Comparison of ENCODE assay signal across 15 cellular contexts in genomic region chr16:68230176-68230571, GRCh38. TPM values are rescaled to one million over a fixed set of nuclear protein-coding genes. Genes with fewer than 3 reads are reported as not detected.
DNase-seq lines count a peak whose midpoint lies in the region; ATAC-seq, FAIRE-seq and TF ChIP-seq lines count a peak whose summit lies in the region.
"Had no signal": no experiment of that assay in that cellular context is flagged by ENCODE, and none has a peak within 500 bp of the region (broad histone marks: within the 10 kb centered on the region; RNA-seq: fewer than 3 reads in every experiment).

No MANE protein-coding gene starts in this region.

- H3K9me3 Mint-ChIP-seq in activated T-cell treated with anti-CD3 and anti-CD28 coated beads, Interleukin-2, amount 50 U/mL, for 24 hours: no peaks in the 10 kb centered on the region
- H3K9me3 Mint-ChIP-seq in activated T-cell treated with anti-CD3 and anti-CD28 coated beads, Interleukin-2, amount 50 U/mL, for 4 hours: no peaks in the 10 kb centered on the region
- H3K9me3 Mint-ChIP-seq: H9 had no signal

- TF ChIP-seq CTCF in VCaP (conservative IDR thresholded peaks at IDR 0.05) (no peak), kidney (IDR thresholded peaks at IDR 0.05; ENCODE audit: borderline replicate concordance, extremely low read depth, insufficient read depth) (no peak), upper lobe of right lung (IDR thresholded peaks at IDR 0.05) (no peak)

- DNase-seq in activated T-cell treated with anti-CD3 and anti-CD28 coated beads, Interleukin-2, amount 50 U/mL, for 24 hours: peak; percentile 33
- DNase-seq in activated T-cell treated with anti-CD3 and anti-CD28 coated beads, Interleukin-2, amount 50 U/mL, for 4 hours: no peak
- DNase-seq in kidney: peak; percentile 39
- peak; percentile 39 for DNase-seq in upper lobe of right lung
- DNase-seq in T-helper 1 cell: no peak
- DNase-seq in substantia nigra (lab: John Stamatoyannopoulos, UW): no peak
- DNase-seq: H9, NCI-H1105, NCI-H2081 treated with DMSO at 0.1 percent for 48 hours, NCI-H82 had no signal

- H3K27me3 Mint-ChIP-seq in activated T-cell treated with anti-CD3 and anti-CD28 coated beads, Interleukin-2, amount 50 U/mL, for 24 hours: no peaks in the 10 kb centered on the region
- H3K27me3 Mint-ChIP-seq in activated T-cell treated with anti-CD3 and anti-CD28 coated beads, Interleukin-2, amount 50 U/mL, for 4 hours (ENCODE audit: low read depth): no peaks in the 10 kb centered on the region
- H3K27me3 Mint-ChIP-seq: B cell had no signal

- H3K9me3 ChIP-seq in kidney (ENCODE audit: control insufficient read depth in 1 of 2, low read length in 2 of 2) (no peaks in the 10 kb centered on the region), upper lobe of right lung (no peaks in the 10 kb centered on the region)

- H3K27ac ChIP-seq in VCaP: peak overlapping the region; percentile 41; the same call in 1 of the 2 replicates
- no peak overlapping the region for H3K27ac ChIP-seq in kidney (ENCODE audit: low read depth in 2 of 2, low read length in 2 of 2)
- no peak overlapping the region for H3K27ac ChIP-seq in upper lobe of right lung
- no peak overlapping the region for H3K27ac ChIP-seq in substantia nigra (ENCODE audit: low read depth, low read length, poor library complexity, severe bottlenecking)
- H3K27ac ChIP-seq: KMS-11 had no signal

- H3K36me3 ChIP-seq in kidney (ENCODE audit: control insufficient read depth in 1 of 2, insufficient read depth in 2 of 2, low read length in 2 of 2) (peaks cover 19 to 31% of the 10 kb centered on the region in 2 donors), upper lobe of right lung (peaks cover 48% of the 10 kb centered on the region)

- H3K36me3 Mint-ChIP-seq in activated T-cell treated with anti-CD3 and anti-CD28 coated beads, Interleukin-2, amount 50 U/mL, for 24 hours (ENCODE audit: low read depth): peaks cover 55% of the 10 kb centered on the region
- peaks cover 2% of the 10 kb centered on the region for H3K36me3 Mint-ChIP-seq in activated T-cell treated with anti-CD3 and anti-CD28 coated beads, Interleukin-2, amount 50 U/mL, for 4 hours (ENCODE audit: insufficient read depth)

- H3K9ac ChIP-seq in kidney (ENCODE audit: low read length in 2 of 2): no peak overlapping the region
- H3K9ac ChIP-seq: KMS-11 had no signal

- peaks cover 19 to 23% of the 10 kb centered on the region in 2 donors for H3K4me1 ChIP-seq in kidney (ENCODE audit: control insufficient read depth in 1 of 2, insufficient read depth in 1 of 2, low read depth in 1 of 2, low read length in 2 of 2)
- H3K4me1 ChIP-seq in upper lobe of right lung: peaks cover 25% of the 10 kb centered on the region

- FAIRE-seq in kidney (lab: Jason Lieb, UNC): no peak
- FAIRE-seq: A204.1 had no signal

- H3K4me3 ChIP-seq in kidney (ENCODE audit: low read length in 2 of 2) (no peak overlapping the region), upper lobe of right lung (no peak overlapping the region)

- no peak for ATAC-seq in activated T-cell treated with anti-CD3 and anti-CD28 coated beads, Interleukin-2, amount 50 U/mL, for 4 hours
- ATAC-seq in upper lobe of right lung (no peak), HG02870 (IDR thresholded peaks at IDR 0.05; ENCODE audit: unreplicated experiment) (no peak)

- peak overlapping the region; percentile 16 for H3K27ac Mint-ChIP-seq in activated T-cell treated with anti-CD3 and anti-CD28 coated beads, Interleukin-2, amount 50 U/mL, for 24 hours
- H3K27ac Mint-ChIP-seq: H9 had no signal

- H3K4me3 Mint-ChIP-seq in activated T-cell treated with anti-CD3 and anti-CD28 coated beads, Interleukin-2, amount 50 U/mL, for 24 hours: no peak overlapping the region
- H3K4me3 Mint-ChIP-seq in activated T-cell treated with anti-CD3 and anti-CD28 coated beads, Interleukin-2, amount 50 U/mL, for 4 hours: no peak overlapping the region
- H3K4me3 Mint-ChIP-seq: B cell, H9 had no signal

- intact Hi-C loops in kidney (cut with DNase I): no loop called here
- intact Hi-C loops in upper lobe of right lung (cut with DNase I): loop anchor here (10.0 kb wide), 1 partner anchor 145 kb away; the partner anchor contains the start of gene NFATC3

- H3K4me1 Mint-ChIP-seq in activated T-cell treated with anti-CD3 and anti-CD28 coated beads, Interleukin-2, amount 50 U/mL, for 24 hours (ENCODE audit: low read depth): peaks cover 48% of the 10 kb centered on the region
- H3K4me1 Mint-ChIP-seq in activated T-cell treated with anti-CD3 and anti-CD28 coated beads, Interleukin-2, amount 50 U/mL, for 4 hours (ENCODE audit: low read depth): peaks cover 41% of the 10 kb centered on the region

- no peaks in the 10 kb centered on the region for H3K27me3 ChIP-seq in upper lobe of right lung

RNA-seq across cellular contexts. Expression of gene ESRP2, which starts 5.8 kb away (rescaled TPM):
- total RNA-seq in activated T-cell treated with anti-CD3 and anti-CD28 coated beads, Interleukin-2, amount 50 U/mL, for 4 hours: 1 to 10 TPM in 1 of 3 donors, under 1 TPM in 2; 0.53 to 1.3 (median 0.68) TPM
- total RNA-seq in kidney: 32.9 TPM
- 19.1 TPM for polyA plus RNA-seq in kidney (ENCODE audit: insufficient read depth, low read depth, low replicate concordance)
- total RNA-seq in upper lobe of right lung: 61.0 TPM
- total RNA-seq: B cell had no signal

RNA-seq across cellular contexts. Expression of gene PLA2G15, which starts 15.0 kb away (rescaled TPM):
- 10 to 100 TPM in 1 of 3 donors, 1 to 10 TPM in 2; 7.4 to 11.0 (median 7.9) TPM for total RNA-seq in activated T-cell treated with anti-CD3 and anti-CD28 coated beads, Interleukin-2, amount 50 U/mL, for 4 hours
- total RNA-seq in kidney (35.1 TPM), upper lobe of right lung (30.4 TPM)
- 44.4 TPM for polyA plus RNA-seq in kidney (ENCODE audit: insufficient read depth, low read depth, low replicate concordance)

RNA-seq across cellular contexts. Expression of gene SLC7A6, which starts 34.2 kb away (rescaled TPM):
- 100 to 1,000 TPM in 2 of 3 donors, 10 to 100 TPM in 1; 91.3 to 103 (median 103) TPM for total RNA-seq in activated T-cell treated with anti-CD3 and anti-CD28 coated beads, Interleukin-2, amount 50 U/mL, for 4 hours
- total RNA-seq in kidney (24.0 TPM), upper lobe of right lung (61.9 TPM)
- polyA plus RNA-seq in kidney (ENCODE audit: insufficient read depth, low read depth, low replicate concordance): 5.0 TPM

Comparison
In these comparisons a context has a peak if more than half of its experiments do, and no peak if none do; other contexts are left out.
1. DNase-seq: peak in activated T-cell treated with anti-CD3 and anti-CD28 coated beads, Interleukin-2, amount 50 U/mL, for 24 hours (single experiment), kidney (single experiment) and upper lobe of right lung (single experiment); none in activated T-cell treated with anti-CD3 and anti-CD28 coated beads, Interleukin-2, amount 50 U/mL, for 4 hours (single experiment), T-helper 1 cell (0 of 5) and substantia nigra (0 of 49).
2. RNA of gene ESRP2, which starts 5.8 kb away (total RNA-seq): 61.0 TPM in upper lobe of right lung (single experiment) and 32.9 TPM in kidney (single experiment); 0.53 to 1.3 TPM in activated T-cell treated with anti-CD3 and anti-CD28 coated beads, Interleukin-2, amount 50 U/mL, for 4 hours; every median in the first group is over 10 times any median in the second.